14 cellular contexts compared by ENCODE assay signal in genomic region chr3:37766220-37766605, GRCh38.
DNase-seq lines count a peak whose midpoint lies in the region; ATAC-seq and TF ChIP-seq lines count a peak whose summit lies in the region.
"Had no signal": no experiment of that assay in that cellular context is flagged by ENCODE, and none has a peak within 500 bp of the region (broad histone marks: within the 10 kb centered on the region; RNA-seq: fewer than 3 reads in every experiment).

No MANE protein-coding gene starts in this region.

- H3K4me3 ChIP-seq in ascending aorta (no peak overlapping the region), lung (no peak overlapping the region), stomach (no peak overlapping the region)
- H3K4me3 ChIP-seq: mucosa of descending colon had no signal

- POLR2A ChIA-PET in HEK293T (lab: Yijun Ruan, JAX): no interaction called here

- H3K4me1 Mint-ChIP-seq in stimulated activated memory B cell treated with anti-CD40 and anti-IgM and Interleukin-4, amounts not matched to agents 10 μg/mL and 1 μg/mL and 100 μg/mL, for 72 hours: no peaks in the 10 kb centered on the region
- H3K4me1 Mint-ChIP-seq: activated naive CD4-positive, alpha-beta T cell treated with anti-CD3 and anti-CD28 coated beads, Interleukin-2, amount 50 U/mL, for 24 hours had no signal

- TF ChIP-seq CTCF in ascending aorta (IDR thresholded peaks at IDR 0.05) (no peak), lung (IDR thresholded peaks at IDR 0.05; ENCODE audit: control extremely low read depth, extremely low read depth) (no peak), stomach (IDR thresholded peaks at IDR 0.05) (no peak)

- H3K4me3 Mint-ChIP-seq in stimulated activated memory B cell treated with anti-CD40 and anti-IgM and Interleukin-4, amounts not matched to agents 10 μg/mL and 1 μg/mL and 100 μg/mL, for 72 hours: no peak overlapping the region
- H3K4me3 Mint-ChIP-seq: activated naive CD4-positive, alpha-beta T cell treated with anti-CD3 and anti-CD28 coated beads, Interleukin-2, amount 50 U/mL, for 24 hours had no signal

- TF ChIP-seq POLR2A in stomach (IDR thresholded peaks at IDR 0.05): no peak

- DNase-seq in HEK293T (ENCODE audit: extremely low spot score) (no peak), ascending aorta (ENCODE audit: low spot score in 2 of 2) (no peak), lung (ENCODE audit: low spot score) (no peak), stomach (no peak), NCI-H1092 treated with DMSO at 0.1 percent for 48 hours (lab: John Stamatoyannopoulos, UW) (no peak)
- DNase-seq: activated CD4-positive, alpha-beta T cell treated with anti-CD3 and anti-CD28 coated beads for 1 hour; central memory CD4-positive, alpha-beta T cell; foreskin melanocyte; mucosa of descending colon; NCI-H2171 had no signal

- peaks cover 11% of the 10 kb centered on the region for H3K27me3 Mint-ChIP-seq in stimulated activated memory B cell treated with anti-CD40 and anti-IgM and Interleukin-4, amounts not matched to agents 10 μg/mL and 1 μg/mL and 100 μg/mL, for 72 hours

- WGBS in lung, 2 donors: 37 to 52% methylated on average over 1 of the region's 1 CpG
- 18 to 48% (median 31%) methylated on average over 1 of the region's 1 CpG for WGBS in stomach, 5 donors

- ATAC-seq in lung (ENCODE audit: insufficient read depth, low FRiP score) (no peak), GM18909 (IDR thresholded peaks at IDR 0.05; ENCODE audit: poor library complexity, unreplicated experiment) (no peak), HG02938 (IDR thresholded peaks at IDR 0.05; ENCODE audit: unreplicated experiment) (no peak)
- ATAC-seq in stimulated activated memory B cell treated with anti-CD40 and anti-IgM and Interleukin-4, amounts not matched to agents 10 μg/mL and 1 μg/mL and 100 μg/mL, for 72 hours: no peak

- H3K36me3 ChIP-seq in ascending aorta: no peaks in the 10 kb centered on the region
- no peaks in the 10 kb centered on the region for H3K36me3 ChIP-seq in lung (ENCODE audit: control insufficient read depth in 2 of 2, insufficient read depth in 2 of 2, low read length in 2 of 2)
- H3K36me3 ChIP-seq in stomach: no peaks in the 10 kb centered on the region

- CTCF ChIA-PET in HEK293T (lab: Yijun Ruan, JAX): no interaction called here

- TF ChIP-seq EP300 in stomach (IDR thresholded peaks at IDR 0.05): no peak

- peaks cover 9 to 45% of the 10 kb centered on the region in 2 donors for H3K4me1 ChIP-seq in ascending aorta
- peaks cover 9 to 59% of the 10 kb centered on the region in 2 donors for H3K4me1 ChIP-seq in lung (ENCODE audit: control insufficient read depth in 2 of 2, insufficient read depth in 2 of 2, low read length in 2 of 2)
- peaks cover 36 to 81% (median 52%) of the 10 kb centered on the region in 4 donors for H3K4me1 ChIP-seq in stomach

- H3K27ac Mint-ChIP-seq in stimulated activated memory B cell treated with anti-CD40 and anti-IgM and Interleukin-4, amounts not matched to agents 10 μg/mL and 1 μg/mL and 100 μg/mL, for 72 hours: no peak overlapping the region
- H3K27ac Mint-ChIP-seq: activated naive CD4-positive, alpha-beta T cell treated with anti-CD3 and anti-CD28 coated beads, Interleukin-2, amount 50 U/mL, for 24 hours had no signal

- intact Hi-C loops in ascending aorta (cut with DNase I) (no loop called here), stomach (cut with DNase I; ENCODE audit: low total_unique reads) (no loop called here)

- no peaks in the 10 kb centered on the region for H3K9me3 ChIP-seq in ascending aorta
- no peaks in the 10 kb centered on the region for H3K9me3 ChIP-seq in lung (ENCODE audit: control insufficient read depth in 2 of 2, insufficient read depth in 1 of 2, low read length in 1 of 2)
- no peaks in the 10 kb centered on the region for H3K9me3 ChIP-seq in stomach
- H3K9me3 ChIP-seq: mucosa of descending colon had no signal

- no peaks in the 10 kb centered on the region for H3K36me3 Mint-ChIP-seq in stimulated activated memory B cell treated with anti-CD40 and anti-IgM and Interleukin-4, amounts not matched to agents 10 μg/mL and 1 μg/mL and 100 μg/mL, for 72 hours
- H3K36me3 Mint-ChIP-seq: activated naive CD4-positive, alpha-beta T cell treated with anti-CD3 and anti-CD28 coated beads, Interleukin-2, amount 50 U/mL, for 24 hours had no signal

- H3K9me3 Mint-ChIP-seq in stimulated activated memory B cell treated with anti-CD40 and anti-IgM and Interleukin-4, amounts not matched to agents 10 μg/mL and 1 μg/mL and 100 μg/mL, for 72 hours: no peaks in the 10 kb centered on the region
- H3K9me3 Mint-ChIP-seq: activated naive CD4-positive, alpha-beta T cell treated with anti-CD3 and anti-CD28 coated beads, Interleukin-2, amount 50 U/mL, for 24 hours had no signal

- peak overlapping the region; percentile 72 to 81 for H3K27ac ChIP-seq in ascending aorta
- H3K27ac ChIP-seq in lung (ENCODE audit: low read depth in 1 of 2, low read length in 1 of 2): peak overlapping the region; percentile 51 to 88
- peak overlapping the region in 4 of 5 donors; percentile 64 to 82 (median 80) for H3K27ac ChIP-seq in stomach

- H3K27me3 ChIP-seq in ascending aorta (no peaks in the 10 kb centered on the region), lung (ENCODE audit: control insufficient read depth, insufficient read depth) (no peaks in the 10 kb centered on the region), stomach (no peaks in the 10 kb centered on the region)

TF ChIP-seq in HEK293T, 16 proteins besides CTCF, POLR2A, EP300 and RAD21:
- TF ChIP-seq LEF1 (IDR thresholded peaks at IDR 0.05; ENCODE audit: borderline replicate concordance): no peak
- peak; percentile 5; the same call in 1 of the 2 replicates for TF ChIP-seq PKNOX1 (IDR thresholded peaks at IDR 0.05)
